ENCODE assay signal across 8 cellular contexts in genomic region chr12:108768591-108769500, GRCh38. TPM values are rescaled to one million over a fixed set of nuclear protein-coding genes. Genes with fewer than 3 reads are reported as not detected.
DNase-seq lines count a peak whose midpoint lies in the region; ATAC-seq, FAIRE-seq and TF ChIP-seq lines count a peak whose summit lies in the region.

No MANE protein-coding gene starts in this region.

- peaks cover 8% of the 10 kb centered on the region for H3K23me2 ChIP-seq in H1 (ENCODE audit: low read depth, low read length)

- ATAC-seq in Right ventricle myocardium inferior, result peak; percentile 41
- peak; percentile 75 to 81 for ATAC-seq in naive B cell (ENCODE audit: low read depth in 2 of 2)

- no peak overlapping the region for H2BK5ac ChIP-seq in H1 (ENCODE audit: low read depth, low read length)

- no peak overlapping the region for H4K5ac ChIP-seq in H1 (ENCODE audit: insufficient read length, low read depth, low read length)

- no peak overlapping the region for H3K14ac ChIP-seq in H1 (ENCODE audit: insufficient read length)

- no peak for TF ChIP-seq POLR2A in H1 (IDR thresholded peaks at IDR 0.05; ENCODE audit: control extremely low read depth in 1 of 2, low read depth in 2 of 2, low read length in 2 of 2)

- H3K4me2 ChIP-seq in H1 (ENCODE audit: insufficient read depth in 1 of 2, low read depth in 2 of 2, low read length in 2 of 2), result peak overlapping the region; percentile 47 to 84

- 0 out of 2 replicates have a peak overlapping the region, but pooled peaks have one; percentile 52 for H3K18ac ChIP-seq in H1 (ENCODE audit: extremely low read depth, low read length)

- no peak for TF ChIP-seq EP300 in H1 (IDR thresholded peaks at IDR 0.05; ENCODE audit: borderline replicate concordance in 1 of 2, low read depth in 2 of 2, low read length in 2 of 2)

- no peak overlapping the region for H3K56ac ChIP-seq in H1 (replicated peaks; ENCODE audit: insufficient read length, low read depth, low read length)

- H2AFZ ChIP-seq in H1 (ENCODE audit: low read length), result peak overlapping the region; percentile 27; the same call in 1 of the 2 replicates

- POLR2A ChIA-PET in H1 (lab: Charles Lee; ENCODE audit: partially characterized antibody), result interaction anchor here (1.0 to 1.5 kb wide), 4 partner anchors 18 to 77 kb away, joined by 3 to 4 read pairs (median 4); no protein-coding TSS in a partner anchor

- peak overlapping the region; percentile 3; the same call in 1 of the 2 replicates for H4K8ac ChIP-seq in H1 (ENCODE audit: extremely low read depth, insufficient read depth, low read length)

- no peaks in the 10 kb centered on the region for H3K9me3 Mint-ChIP-seq in naive B cell

- no peak overlapping the region for H2BK20ac ChIP-seq in H1 (ENCODE audit: low read length)

- H2BK120ac ChIP-seq in H1 (replicated peaks; ENCODE audit: low read depth, low read length), result no peak overlapping the region

- peak overlapping the region; percentile 32 to 61 (median 50) for H3K4me3 ChIP-seq in H1 (ENCODE audit: extremely low read depth in 1 of 4, insufficient read depth in 2 of 4, low read depth in 3 of 4, low read length in 4 of 4)

- FAIRE-seq in H1 (lab: Jason Lieb, UNC), result no peak

- peaks cover 17 to 23% (median 19%) of the 10 kb centered on the region in 3 donors for H3K4me1 Mint-ChIP-seq in naive B cell

- CTCF ChIA-PET in H1 (lab: Charles Lee; ENCODE audit: partially characterized antibody), result interaction anchor here (0.7 to 6.3 kb wide), 24 partner anchors 10 to 467 kb away, joined by 3 to 59 read pairs (median 4); partner anchors contain the start of gene ALKBH2

- H3K79me2 ChIP-seq in H1 (ENCODE audit: control insufficient read depth in 1 of 2, insufficient read depth in 2 of 2, low read length in 2 of 2), result no peaks in the 10 kb centered on the region

- H3K36me3 ChIP-seq in H1 (ENCODE audit: control insufficient read depth in 2 of 4, insufficient read depth in 4 of 4, low read length in 3 of 4), result no peaks in the 10 kb centered on the region

- intact Hi-C loops in Right ventricle myocardium inferior (cut with DNase I), result loop anchor here (2.0 kb wide), 1 partner anchor 34 kb away; no protein-coding TSS in a partner anchor
- intact Hi-C loops in cardiac septum (cut with DNase I), result no loop called here

- no peak for TF ChIP-seq CTCF in H1 (IDR thresholded peaks at IDR 0.05; ENCODE audit: control extremely low read depth in 1 of 3, insufficient read depth in 1 of 3, low read depth in 1 of 3, low read length in 3 of 3)

- H3K27ac ChIP-seq in H1 (ENCODE audit: low read depth, low read length), result no peak overlapping the region

- no peak overlapping the region for H2BK15ac ChIP-seq in H1 (ENCODE audit: low read length)

- H3K9me3 ChIP-seq in H1 (ENCODE audit: insufficient read depth in 2 of 2, low read depth in 1 of 2, low read length in 1 of 2), result no peaks in the 10 kb centered on the region

- WGBS in H1 (ENCODE audit: extremely low coverage in 1 of 2, insufficient coverage in 1 of 2, insufficient read length in 1 of 2, insufficient replicate concordance in 2 of 2, low coverage in 1 of 2, low lambda C conversion rate in 2 of 2, missing lambda C conversion rate in 1 of 2), 2 experiments, result 14% methylated on average over 24 of the region's 40 CpGs; no CpG with 5 or more reads in 1 of the 2 experiments

- H3K9ac ChIP-seq in H1 (replicated peaks in 1 of 4; ENCODE audit: extremely low read depth in 1 of 4, low read depth in 3 of 4, low read length in 3 of 4), result peak overlapping the region in 1 of 4 experiments; percentile 8; a peak in 1 of 7 replicates

- H3K23ac ChIP-seq in H1 (ENCODE audit: insufficient read length), result no peak overlapping the region

- no peak overlapping the region for H4K91ac ChIP-seq in H1 (replicated peaks; ENCODE audit: insufficient read length, low read length)

- H2AK5ac ChIP-seq in H1 (ENCODE audit: low read depth, low read length), result no peak overlapping the region

- H3K4ac ChIP-seq in H1 (replicated peaks; ENCODE audit: insufficient read length, low read depth, low read length), result no peak overlapping the region

- peak overlapping the region; percentile 15 to 92 (median 80) for H3K4me3 Mint-ChIP-seq in naive B cell

- H3K27ac Mint-ChIP-seq in naive B cell, result peak overlapping the region in 1 of 6 donors; percentile 66

- peaks cover 0 to 13% (median 2%) of the 10 kb centered on the region in 4 experiments; a peak in 4 of 7 replicates for H3K4me1 ChIP-seq in H1 (replicated peaks in 1 of 4; ENCODE audit: control insufficient read depth in 3 of 4, insufficient read depth in 4 of 4, low read length in 3 of 4)

- H3K27me3 ChIP-seq in H1 (replicated peaks in 1 of 4; ENCODE audit: control insufficient read depth in 3 of 4, extremely low read depth in 1 of 4, insufficient read depth in 3 of 4, low read length in 3 of 4), result no peaks in the 10 kb centered on the region

- DNase-seq in Right ventricle myocardium inferior (ENCODE audit: missing footprints), result peak; percentile 80
- DNase-seq in cardiac septum (ENCODE audit: low spot score), result no peak
- DNase-seq in NOMO-1 treated with dmso at 0.1 percent for 144 hours (lab: John Stamatoyannopoulos, UW; ENCODE audit: unreplicated experiment), result peak; percentile 48
- DNase-seq in H1 (ENCODE audit: low read depth in 1 of 2, low spot score in 2 of 2), result peak; percentile 49 to 83
- peak; percentile 47 for DNase-seq in naive B cell
- DNase-seq in middle frontal gyrus (ENCODE audit: extremely low spot score, low spot score), result no peak
- no peak for DNase-seq in cerebellar nuclear complex (lab: John Stamatoyannopoulos, UW)
- no peak for DNase-seq in H4 (ENCODE audit: low spot score)

- H3K27me3 Mint-ChIP-seq in naive B cell, result no peaks in the 10 kb centered on the region

- no peaks in the 10 kb centered on the region for H3K79me1 ChIP-seq in H1 (ENCODE audit: low read depth, low read length)

- no peaks in the 10 kb centered on the region for H3K36me3 Mint-ChIP-seq in naive B cell

- peaks cover 0 to 4% of the 10 kb centered on the region in 2 experiments for H4K20me1 ChIP-seq in H1 (replicated peaks in 1 of 2; ENCODE audit: control insufficient read depth in 1 of 2, insufficient read depth in 2 of 2, low read length in 2 of 2)

- peak in 1 of 2 experiments; percentile 1; a peak in 1 of 4 replicates for TF ChIP-seq RAD21 in H1 (IDR thresholded peaks at IDR 0.05 in 1 of 2, conservative IDR thresholded peaks at IDR 0.05 in 1 of 2; ENCODE audit: low read depth in 2 of 2, low read length in 2 of 2)

- no peak overlapping the region for H2BK12ac ChIP-seq in H1 (ENCODE audit: low read depth, low read length)

TF ChIP-seq in H1, 55 proteins besides CTCF, POLR2A, EP300 and RAD21:
- TF ChIP-seq SIN3A (conservative IDR thresholded peaks at IDR 0.05 in 1 of 2, IDR thresholded peaks at IDR 0.05 in 1 of 2; ENCODE audit: low read depth in 1 of 2, low read length in 2 of 2) (0 out of 4 replicates have a peak, but pooled peaks of 1 of the 2 experiments have one; percentile 41), RBBP5 (IDR thresholded peaks at IDR 0.05; ENCODE audit: borderline replicate concordance, low read depth, low read length) (0 out of 2 replicates have a peak, but pooled peaks have one; percentile 31), BCL11A (IDR thresholded peaks at IDR 0.05; ENCODE audit: low read depth in 2 of 2, low read length in 2 of 2) (no peak), EGR1 (IDR thresholded peaks at IDR 0.05; ENCODE audit: borderline replicate concordance, low read depth, low read length) (no peak), TBP (IDR thresholded peaks at IDR 0.05; ENCODE audit: low read depth, low read length) (no peak), SRF (IDR thresholded peaks at IDR 0.05; ENCODE audit: low read depth, low read length) (no peak), CBX8 (IDR thresholded peaks at IDR 0.05; ENCODE audit: borderline replicate concordance, low read depth, low read length) (no peak), CEBPB (IDR thresholded peaks at IDR 0.05; ENCODE audit: low read depth, low read length) (no peak), RXRA (IDR thresholded peaks at IDR 0.05; ENCODE audit: insufficient read depth, low read depth, low read length) (no peak), CHD2 (IDR thresholded peaks at IDR 0.05; ENCODE audit: low read length) (no peak), YY1 (IDR thresholded peaks at IDR 0.05; ENCODE audit: low read depth, low read length) (no peak), PHF8 (conservative IDR thresholded peaks at IDR 0.05; ENCODE audit: low read depth, low read length) (peak; percentile 38; the same call in 1 of the 2 replicates), NRF1 (IDR thresholded peaks at IDR 0.05; ENCODE audit: low read depth, low read length) (peak; percentile 7; the same call in 1 of the 2 replicates), KDM1A (IDR thresholded peaks at IDR 0.05; ENCODE audit: borderline replicate concordance, low read length) (peak; percentile 98), SP2 (IDR thresholded peaks at IDR 0.05; ENCODE audit: low read length) (no peak), CBX5 (IDR thresholded peaks at IDR 0.05; ENCODE audit: low read depth, low read length) (no peak), GABPA (IDR thresholded peaks at IDR 0.05; ENCODE audit: borderline replicate concordance, insufficient read depth, low read length) (no peak), HDAC2 (IDR thresholded peaks at IDR 0.05; ENCODE audit: borderline replicate concordance in 1 of 2, low read depth in 2 of 2, low read length in 2 of 2) (peak in 1 of 2 experiments; percentile 92; a peak in 1 of 4 replicates), SP1 (IDR thresholded peaks at IDR 0.05; ENCODE audit: low read depth, low read length) (0 out of 2 replicates have a peak, but pooled peaks have one; percentile 15), TAF7 (optimal IDR thresholded peaks at IDR 0.05; ENCODE audit: borderline replicate concordance, low read depth, low read length) (no peak), KDM4A (IDR thresholded peaks at IDR 0.05; ENCODE audit: low read depth, low read length, severe bottlenecking) (peak; percentile 67)

RNA-seq across cellular contexts. Expression of gene CORO1C, which starts 37.5 kb away (rescaled TPM):
- total RNA-seq in Right ventricle myocardium inferior (76.4 TPM), cardiac septum (74.7 TPM)
- total RNA-seq in H1 (2021; fragmentation: NEBNext Ultra II Directional; extraction: Animal tissue kit (Norgen Biotek cat#: 25700)), result 120 and 130 TPM in 2 replicates
- polyA plus RNA-seq in H1 (2011; rRNA removed) (71.7 and 72.7 TPM in 2 replicates), naive B cell (ENCODE audit: low read depth in 6 of 6) (10 to 100 TPM; 71.0 to 84.7 (median 73.4) TPM)
- 77.4 TPM for polyA plus RNA-seq in H1 (2011; cell fraction: cytosol; rRNA removed)
- 64.4 TPM for polyA plus RNA-seq in H1 (2011; cell fraction: nucleus; rRNA removed)
- polyA plus RNA-seq in H1 (2012, experiment 1 of 2), result 74.9 to 102 TPM (median 86.3 TPM) in 4 replicates
- 7.2 TPM for polyA plus RNA-seq in H1 (2012, experiment 2 of 2)
- polyA plus RNA-seq in H1 (2013, experiment 1 of 2), result 67.3 TPM
- 69.1 TPM for polyA plus RNA-seq in H1 (2013, experiment 2 of 2)
- polyA minus RNA-seq in H1 (2011; rRNA and poly(A)+ RNA removed), result 378 and 431 TPM in 2 replicates
- polyA minus RNA-seq in H1 (2011; cell fraction: cytosol; rRNA and poly(A)+ RNA removed), result 104 TPM
- polyA minus RNA-seq in H1 (2011; cell fraction: nucleus; rRNA and poly(A)+ RNA removed), result 107 TPM
- 49.5 and 57.7 TPM in 2 replicates for total RNA-seq in H4 (2014; rRNA removed; shearing (Covaris generic))

Comparison
In these comparisons a context has a peak if more than half of its experiments do, and no peak if none do; other contexts are left out.
1. DNase-seq: peak in Right ventricle myocardium inferior (single experiment), NOMO-1 treated with dmso at 0.1 percent for 144 hours (single experiment), H1 (2 of 2) and naive B cell (single experiment); none in cardiac septum (single experiment), middle frontal gyrus (single experiment), cerebellar nuclear complex (0 of 2) and H4 (single experiment).